Comparison of ENCODE assay signal across 30 cellular contexts in genomic region chr3:49683162-49683561, GRCh38. TPM values are rescaled to one million over a fixed set of nuclear protein-coding genes. Genes with fewer than 3 reads are reported as not detected.
A peak's percentile ranks its signal among the peaks of the same experiment; 100 is the strongest.
DNase-seq lines count a peak whose midpoint lies in the region; ATAC-seq and TF ChIP-seq lines count a peak whose summit lies in the region.
"Had no signal": no experiment of that assay in that cellular context is flagged by ENCODE, and none has a peak within 500 bp of the region (broad histone marks: within the 10 kb centered on the region; RNA-seq: fewer than 3 reads in every experiment).

No MANE protein-coding gene starts in this region.

- TF ChIP-seq CTCF in A673 (conservative IDR thresholded peaks at IDR 0.05; ENCODE audit: low read depth, low read length) (no peak), OCI-LY7 (conservative IDR thresholded peaks at IDR 0.05; ENCODE audit: low read length) (no peak)

- H3K4me3 ChIP-seq in A673 (ENCODE audit: low read depth, low read length, poor library complexity, severe bottlenecking) (no peak overlapping the region), OCI-LY7 (ENCODE audit: low read depth, low read length, poor library complexity, severe bottlenecking) (no peak overlapping the region)
- H3K4me3 ChIP-seq: ascending aorta, BLaER1, cardiac muscle cell, coronary artery, GM12878, left ventricle myocardium inferior, neural progenitor cell, SJSA1 had no signal

- H3K27ac ChIP-seq in A673 (ENCODE audit: low read depth, low read length, poor library complexity, severe bottlenecking) = no peak overlapping the region
- H3K27ac ChIP-seq in OCI-LY7 (ENCODE audit: low read depth, low read length, poor library complexity, severe bottlenecking) = no peak overlapping the region
- H3K27ac ChIP-seq: ascending aorta, BLaER1, cardiac muscle cell, coronary artery, left ventricle myocardium inferior, neural progenitor cell, SJSA1, VCaP had no signal

- TSS peak; percentile 25 for BruUV-seq in A673 (replicated peaks; lab: Mats Ljungman, UMichigan)
- BruUV-seq in OCI-LY7 (replicated peaks; lab: Mats Ljungman, UMichigan) = TSS peak; percentile 50

- no peak overlapping the region for H2AFZ ChIP-seq in OCI-LY7 (ENCODE audit: low read length)
- H2AFZ ChIP-seq: neural progenitor cell had no signal

- H3K4me2 ChIP-seq in OCI-LY7 (ENCODE audit: low read length) = no peak overlapping the region
- H3K4me2 ChIP-seq: BLaER1, neural progenitor cell had no signal

- no peaks in the 10 kb centered on the region for H3K36me3 ChIP-seq in A673 (ENCODE audit: insufficient read depth, low read length, poor library complexity, severe bottlenecking)
- H3K36me3 ChIP-seq in OCI-LY7 (ENCODE audit: insufficient read depth, low read length) = peaks cover 56% of the 10 kb centered on the region; the same call in 1 of the 2 replicates
- H3K36me3 ChIP-seq: neural progenitor cell had no signal

- no peaks in the 10 kb centered on the region for H3K27me3 ChIP-seq in A673 (replicated peaks; ENCODE audit: insufficient read depth, low read depth, low read length, poor library complexity)
- H3K27me3 ChIP-seq: ascending aorta, BLaER1, cardiac muscle cell, SJSA1 had no signal

- H3K9me3 Mint-ChIP-seq in activated CD4-positive, alpha-beta T cell treated with anti-CD3 and anti-CD28 coated beads, Interleukin-2, amount 10 ng/mL, durations not matched to agents 7 days and 5 days = no peaks in the 10 kb centered on the region
- no peaks in the 10 kb centered on the region for H3K9me3 Mint-ChIP-seq in immature natural killer cell
- H3K9me3 Mint-ChIP-seq: neural progenitor cell; stimulated activated naive CD8-positive, alpha-beta T cell treated with anti-CD3 and anti-CD28 coated beads, Interleukin-15, Interleukin-2, amounts not matched to agents 100 ng/mL and 50 ng/mL, for 24 hours had no signal

- CTCF ChIA-PET in A673 (lab: Charles Lee) (no interaction called here), OCI-LY7 (lab: Charles Lee; ENCODE audit: unreplicated experiment) (no interaction called here)
- CTCF ChIA-PET in activated CD4-positive, alpha-beta T cell treated with anti-CD3 and anti-CD28 coated beads, Interleukin-2, amount 10 ng/mL, durations not matched to agents 7 days and 5 days (lab: Charles Lee) = interaction anchor here (1.3 to 1.5 kb wide), 2 partner anchors 36 to 143 kb away, joined by 3 to 6 read pairs; partner anchors contain the start of gene AMIGO3

- intact Hi-C loops in A673 (cut with micrococcal nuclease; ENCODE audit: unreplicated experiment) (no loop called here), OCI-LY7 (cut with micrococcal nuclease; ENCODE audit: unreplicated experiment) (no loop called here)

- ATAC-seq in GM19467 (IDR thresholded peaks at IDR 0.05; ENCODE audit: unreplicated experiment) = no peak
- ATAC-seq: activated CD4-positive, alpha-beta T cell treated with anti-CD3 and anti-CD28 coated beads for 36 hours; GM12878; right cardiac atrium had no signal

- H3K36me3 Mint-ChIP-seq in activated CD4-positive, alpha-beta T cell treated with anti-CD3 and anti-CD28 coated beads, Interleukin-2, amount 10 ng/mL, durations not matched to agents 7 days and 5 days (ENCODE audit: low read depth) = peaks cover 13% of the 10 kb centered on the region
- H3K36me3 Mint-ChIP-seq in immature natural killer cell = peaks cover 7 to 17% (median 13%) of the 10 kb centered on the region in 3 donors

- H3K9me3 ChIP-seq in A673 (ENCODE audit: low read depth, low read length, poor library complexity, severe bottlenecking) (no peaks in the 10 kb centered on the region), OCI-LY7 (ENCODE audit: low read length) (no peaks in the 10 kb centered on the region)
- H3K9me3 ChIP-seq: ascending aorta, left ventricle myocardium inferior, SJSA1 had no signal

- no peak overlapping the region for H3K27ac Mint-ChIP-seq in activated CD4-positive, alpha-beta T cell treated with anti-CD3 and anti-CD28 coated beads, Interleukin-2, amount 10 ng/mL, durations not matched to agents 7 days and 5 days
- H3K27ac Mint-ChIP-seq in immature natural killer cell = no peak overlapping the region
- H3K27ac Mint-ChIP-seq: activated CD4-positive, alpha-beta T cell treated with anti-CD3 and anti-CD28 coated beads for 36 hours; activated naive CD8-positive, alpha-beta T cell; neural progenitor cell; stimulated activated naive CD8-positive, alpha-beta T cell treated with anti-CD3 and anti-CD28 coated beads, Interleukin-15, Interleukin-2, amounts not matched to agents 100 ng/mL and 50 ng/mL, for 24 hours had no signal

- H3K4me1 Mint-ChIP-seq in activated CD4-positive, alpha-beta T cell treated with anti-CD3 and anti-CD28 coated beads, Interleukin-2, amount 10 ng/mL, durations not matched to agents 7 days and 5 days = peaks cover 7% of the 10 kb centered on the region
- H3K4me1 Mint-ChIP-seq in immature natural killer cell = peaks cover 0 to 16% of the 10 kb centered on the region in 2 donors

- no peaks in the 10 kb centered on the region for H3K79me2 ChIP-seq in OCI-LY7 (ENCODE audit: insufficient read depth, low read depth, low read length)

- no peak overlapping the region for H3K4me3 Mint-ChIP-seq in activated CD4-positive, alpha-beta T cell treated with anti-CD3 and anti-CD28 coated beads, Interleukin-2, amount 10 ng/mL, durations not matched to agents 7 days and 5 days
- no peak overlapping the region for H3K4me3 Mint-ChIP-seq in immature natural killer cell
- H3K4me3 Mint-ChIP-seq: activated CD4-positive, alpha-beta T cell treated with anti-CD3 and anti-CD28 coated beads for 36 hours; activated naive CD8-positive, alpha-beta T cell; neural progenitor cell; stimulated activated naive CD8-positive, alpha-beta T cell treated with anti-CD3 and anti-CD28 coated beads, Interleukin-15, Interleukin-2, amounts not matched to agents 100 ng/mL and 50 ng/mL, for 24 hours had no signal

- no peaks in the 10 kb centered on the region for H3K4me1 ChIP-seq in A673 (ENCODE audit: insufficient read depth, low read length, poor library complexity, severe bottlenecking)
- H3K4me1 ChIP-seq in OCI-LY7 (ENCODE audit: insufficient read depth, low read length, poor library complexity, severe bottlenecking) = no peaks in the 10 kb centered on the region
- H3K4me1 ChIP-seq: BLaER1, neural progenitor cell, SJSA1 had no signal

- DNase-seq in A673 (ENCODE audit: low spot score) (no peak), OCI-LY7 (ENCODE audit: low spot score) (no peak), left kidney (ENCODE audit: low read depth, low spot score) (peak; percentile 50), immature natural killer cell (no peak)
- DNase-seq in activated CD4-positive, alpha-beta T cell treated with anti-CD3 and anti-CD28 coated beads, Interleukin-2, amount 10 ng/mL, durations not matched to agents 7 days and 5 days = no peak
- DNase-seq: activated CD4-positive, alpha-beta T cell treated with anti-CD3 and anti-CD28 coated beads for 36 hours; activated CD8-positive, alpha-beta memory T cell treated with anti-CD3 and anti-CD28 coated beads for 24 hours; activated T-cell treated with anti-CD3 and anti-CD28 coated beads for 4 hours; effector CD8-positive, alpha-beta T cell; hypothalamus; KBM-7; left ventricle myocardium inferior; NCI-H1092 treated with DMSO at 0.1 percent for 48 hours; NCI-H1694 treated with DMSO at 0.1 percent for 48 hours; NCI-H510A; stimulated activated CD8-positive, alpha-beta memory T cell treated with anti-CD3 and anti-CD28 coated beads, Interleukin-4, amount 100 ng/mL, for 48 hours; T1000 had no signal

- no peaks in the 10 kb centered on the region for H4K20me1 ChIP-seq in OCI-LY7 (ENCODE audit: insufficient read depth, low read length)

- POLR2A ChIA-PET in A673 (lab: Charles Lee; ENCODE audit: low non-redundant PET) = no interaction called here
- POLR2A ChIA-PET in OCI-LY7 (lab: Charles Lee) = no interaction called here
- POLR2A ChIA-PET in activated CD4-positive, alpha-beta T cell treated with anti-CD3 and anti-CD28 coated beads, Interleukin-2, amount 10 ng/mL, durations not matched to agents 7 days and 5 days (lab: Charles Lee) = no interaction called here

- H3K27me3 Mint-ChIP-seq in activated CD4-positive, alpha-beta T cell treated with anti-CD3 and anti-CD28 coated beads, Interleukin-2, amount 10 ng/mL, durations not matched to agents 7 days and 5 days = peaks cover 10% of the 10 kb centered on the region
- H3K27me3 Mint-ChIP-seq in immature natural killer cell (ENCODE audit: low read depth in 3 of 3) = peaks cover 0 to 3% (median 2%) of the 10 kb centered on the region in 3 donors
- H3K27me3 Mint-ChIP-seq: activated CD4-positive, alpha-beta T cell treated with anti-CD3 and anti-CD28 coated beads for 36 hours; activated naive CD8-positive, alpha-beta T cell; stimulated activated naive CD8-positive, alpha-beta T cell treated with anti-CD3 and anti-CD28 coated beads, Interleukin-15, Interleukin-2, amounts not matched to agents 100 ng/mL and 50 ng/mL, for 24 hours had no signal

- H3K9me2 ChIP-seq in OCI-LY7 (ENCODE audit: insufficient read depth, low read length) = no peaks in the 10 kb centered on the region

RNA-seq across cellular contexts. Expression of gene MST1, which starts 6.1 kb away (rescaled TPM):
- total RNA-seq in A673 (2021) (3.7 and 4.5 TPM in 2 replicates), OCI-LY7 (2022) (24.2 and 26.2 TPM in 2 replicates)
- total RNA-seq in OCI-LY7 (2014; rRNA removed; shearing (Covaris generic)) = 12.5 and 13.1 TPM in 2 replicates
- 10 to 100 TPM in 1 of 2 experiments, 1 to 10 TPM in 1; 8.4 to 10.0 TPM for total RNA-seq in activated CD4-positive, alpha-beta T cell treated with anti-CD3 and anti-CD28 coated beads, Interleukin-2, amount 10 ng/mL, durations not matched to agents 7 days and 5 days
- polyA plus RNA-seq in immature natural killer cell = 1 to 10 TPM in 1 of 3 donors, under 1 TPM in 1, not detected in 1; 0.19 to 1.3 TPM

RNA-seq across cellular contexts. Expression of gene RNF123, which starts 6.2 kb away (rescaled TPM):
- 31.0 and 31.5 TPM in 2 replicates for total RNA-seq in A673 (2021)
- 20.8 and 39.2 TPM in 2 replicates for total RNA-seq in OCI-LY7 (2014; rRNA removed; shearing (Covaris generic))
- 48.4 and 50.6 TPM in 2 replicates for total RNA-seq in OCI-LY7 (2022)
- total RNA-seq in activated CD4-positive, alpha-beta T cell treated with anti-CD3 and anti-CD28 coated beads, Interleukin-2, amount 10 ng/mL, durations not matched to agents 7 days and 5 days = 10 to 100 TPM; 47.5 to 49.2 TPM
- 10 to 100 TPM in 2 of 3 donors, 1 to 10 TPM in 1; 2.6 to 27.1 (median 11.8) TPM for polyA plus RNA-seq in immature natural killer cell

RNA-seq across cellular contexts. Expression of gene APEH, which starts 9.0 kb away (rescaled TPM):
- 64.9 and 67.4 TPM in 2 replicates for total RNA-seq in A673 (2021)
- total RNA-seq in OCI-LY7 (2014; rRNA removed; shearing (Covaris generic)) = 94.8 and 112 TPM in 2 replicates
- 132 and 133 TPM in 2 replicates for total RNA-seq in OCI-LY7 (2022)
- 100 to 1,000 TPM; 137 TPM for total RNA-seq in activated CD4-positive, alpha-beta T cell treated with anti-CD3 and anti-CD28 coated beads, Interleukin-2, amount 10 ng/mL, durations not matched to agents 7 days and 5 days
- polyA plus RNA-seq in immature natural killer cell = 100 to 1,000 TPM in 2 of 3 donors, 10 to 100 TPM in 1; 88.0 to 130 (median 121) TPM

RNA-seq across cellular contexts. Expression of gene AMIGO3, which starts 36.3 kb away (rescaled TPM):
- total RNA-seq in A673 (2021) (0.28 TPM in 1 of 2 replicates, not detected in the other), OCI-LY7 (2022) (0.80 TPM in 1 of 2 replicates, not detected in the other)
- 2.9 and 4.4 TPM in 2 replicates for total RNA-seq in OCI-LY7 (2014; rRNA removed; shearing (Covaris generic))
- total RNA-seq in activated CD4-positive, alpha-beta T cell treated with anti-CD3 and anti-CD28 coated beads, Interleukin-2, amount 10 ng/mL, durations not matched to agents 7 days and 5 days = under 1 TPM in 1 of 2 experiments, not detected in 1; 0.30 TPM
- polyA plus RNA-seq in immature natural killer cell = 1 to 10 TPM in 2 of 3 donors, not detected in 1; 1.5 to 1.7 TPM
- total RNA-seq: left ventricle myocardium inferior, mesenteric fat pad had no signal

RNA-seq across cellular contexts. Expression of gene GMPPB, which starts 40.6 kb away (rescaled TPM):
- total RNA-seq in A673 (2021) (15.2 and 16.6 TPM in 2 replicates), OCI-LY7 (2022) (52.4 and 54.5 TPM in 2 replicates)
- total RNA-seq in OCI-LY7 (2014; rRNA removed; shearing (Covaris generic)) = 40.7 and 43.6 TPM in 2 replicates
- total RNA-seq in activated CD4-positive, alpha-beta T cell treated with anti-CD3 and anti-CD28 coated beads, Interleukin-2, amount 10 ng/mL, durations not matched to agents 7 days and 5 days = 10 to 100 TPM; 36.5 to 46.0 TPM
- 10 to 100 TPM; 13.5 to 35.2 (median 32.5) TPM for polyA plus RNA-seq in immature natural killer cell
